15 cellular contexts compared by ENCODE assay signal in the genomic region with DNA sequence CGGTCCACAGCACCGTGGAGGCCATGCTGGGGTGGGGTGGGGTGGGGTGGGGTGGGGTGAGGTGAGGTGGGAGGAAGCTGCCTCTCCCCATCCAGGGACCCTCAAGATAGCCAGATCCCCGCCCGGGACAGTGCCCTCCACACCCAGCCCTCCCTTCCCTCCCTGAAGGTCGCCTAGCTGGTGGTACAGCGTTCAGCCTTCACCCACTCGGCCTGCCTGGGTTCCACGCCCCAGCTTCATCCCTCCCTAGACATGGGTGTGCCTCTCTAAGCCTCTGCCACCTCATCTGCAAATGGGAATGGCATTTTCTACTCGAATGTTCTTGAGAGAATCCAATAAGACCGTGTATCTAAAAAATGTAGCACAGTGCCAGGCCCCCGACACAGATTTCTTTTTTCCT. TPM values are rescaled to one million over a fixed set of nuclear protein-coding genes. Genes with fewer than 3 reads are reported as not detected.
DNase-seq lines count a peak whose midpoint lies in the region; ATAC-seq and TF ChIP-seq lines count a peak whose summit lies in the region.
"Had no signal": no experiment of that assay in that cellular context is flagged by ENCODE, and none has a peak within 500 bp of the region (broad histone marks: within the 10 kb centered on the region; RNA-seq: fewer than 3 reads in every experiment).

No MANE protein-coding gene starts in this region.

- H3K23me2 ChIP-seq in H9 (ENCODE audit: insufficient read length, low read depth, low read length, poor library complexity, severe bottlenecking) = peaks cover 3% of the 10 kb centered on the region

- no peak overlapping the region for H2BK5ac ChIP-seq in H9 (ENCODE audit: insufficient read length, low read length)

- no peak overlapping the region for H2BK20ac ChIP-seq in H9 (ENCODE audit: low read depth, low read length, poor library complexity, severe bottlenecking)

- H2AFZ ChIP-seq in H9 (ENCODE audit: low read length) = no peak overlapping the region

- no peaks in the 10 kb centered on the region for H3K9me3 ChIP-seq in AG04450 (ENCODE audit: control insufficient read depth, insufficient read depth, low read length)
- no peaks in the 10 kb centered on the region for H3K9me3 ChIP-seq in H9 (ENCODE audit: control insufficient read depth, low read depth, low read length)
- no peaks in the 10 kb centered on the region for H3K9me3 ChIP-seq in endodermal cell (ENCODE audit: control insufficient read depth, low read length)
- H3K9me3 ChIP-seq: A549 had no signal

- peaks cover 36% of the 10 kb centered on the region for H3K27me3 ChIP-seq in AG04450 (ENCODE audit: control insufficient read depth, insufficient read depth, low read length)
- H3K27me3 ChIP-seq in H9 (ENCODE audit: insufficient read depth, low read length) = peaks cover 16% of the 10 kb centered on the region
- H3K27me3 ChIP-seq in endodermal cell (ENCODE audit: control insufficient read depth, insufficient read depth, low read length, poor library complexity, severe bottlenecking) = peaks cover 51% of the 10 kb centered on the region

- no peaks in the 10 kb centered on the region for H3K79me2 ChIP-seq in H9 (ENCODE audit: insufficient read depth, low read length)

- peak; percentile 49 for ATAC-seq in left colon
- ATAC-seq in HG03175 (IDR thresholded peaks at IDR 0.05; ENCODE audit: unreplicated experiment) = no peak
- ATAC-seq in GM19395 (IDR thresholded peaks at IDR 0.05; ENCODE audit: unreplicated experiment) = no peak

- POLR2A ChIA-PET in AG04450 (lab: Yijun Ruan, JAX) = no interaction called here

- H3K27ac Mint-ChIP-seq in H9 (no peak overlapping the region; a peak in 1 of 7 replicates), endodermal cell (no peak overlapping the region)

- H3K4me3 ChIP-seq in AG04450 (ENCODE audit: low read depth, low read length) (no peak overlapping the region), endodermal cell (ENCODE audit: low read length) (no peak overlapping the region)
- H3K4me3 ChIP-seq: A549 had no signal

- no peak overlapping the region for H3K4ac ChIP-seq in H9 (ENCODE audit: low read depth, low read length)

- H2BK120ac ChIP-seq in H9 (ENCODE audit: low read depth, low read length, poor library complexity, severe bottlenecking) = no peak overlapping the region

- CTCF ChIA-PET in AG04450 (lab: Charles Lee) = no interaction called here

- no peak overlapping the region for H3K18ac ChIP-seq in H9 (ENCODE audit: insufficient read length, low read depth, low read length)

- no peak overlapping the region for H4K5ac ChIP-seq in H9 (ENCODE audit: insufficient read length, low read depth, low read length)

- H3K27me3 Mint-ChIP-seq in H9 (ENCODE audit: low read depth) (peaks cover 42% of the 10 kb centered on the region), endodermal cell (ENCODE audit: insufficient read depth) (peaks cover 32% of the 10 kb centered on the region)

- H3K4me3 Mint-ChIP-seq in H9 (peak overlapping the region in 1 of 2 experiments; percentile 9; a peak in 1 of 5 replicates), endodermal cell (peak overlapping the region; percentile 34)

- no CpG with 5 or more reads among the region's 11 CpGs for WGBS in H9 (ENCODE audit: extremely low coverage, insufficient read length, low lambda C conversion rate)
- WGBS in endodermal cell (ENCODE audit: insufficient coverage in 1 of 2, insufficient read length in 1 of 2), 2 experiments = 66 to 74% methylated on average over 5 to 9 of the region's 11 CpGs

- no peak overlapping the region for H2AK5ac ChIP-seq in H9 (ENCODE audit: insufficient read length, low read length)

- peaks cover 2% of the 10 kb centered on the region for H4K20me1 ChIP-seq in H9 (ENCODE audit: control insufficient read depth, insufficient read depth, insufficient read length)

- H3K36me3 Mint-ChIP-seq in H9 (ENCODE audit: insufficient read depth in 1 of 3, low read depth in 3 of 3) (peaks cover 2 to 6% (median 4%) of the 10 kb centered on the region in 3 experiments; a peak in 5 of 7 replicates), endodermal cell (ENCODE audit: low read depth) (no peaks in the 10 kb centered on the region)

- no peak overlapping the region for H2BK12ac ChIP-seq in H9 (ENCODE audit: insufficient read length, low read depth, low read length)

- no peak overlapping the region for H4K91ac ChIP-seq in H9 (ENCODE audit: insufficient read length, low read depth, low read length)

- H3K36me3 ChIP-seq in endodermal cell (ENCODE audit: control insufficient read depth, insufficient read depth, low read length) = no peaks in the 10 kb centered on the region

- DNase-seq in AG04450 (ENCODE audit: low read depth, low spot score) (no peak), H9 (no peak), endodermal cell (no peak), left colon (no peak), T-helper 1 cell (no peak), NCI-H187 treated with DMSO at 0.1 percent for 48 hours (lab: John Stamatoyannopoulos, UW) (no peak)
- DNase-seq: NCI-H1092, NCI-H2081 treated with DMSO at 0.1 percent for 48 hours, NCI-H510A, NCI-H774 had no signal

- no peak overlapping the region for H4K8ac ChIP-seq in H9 (replicated peaks; ENCODE audit: insufficient read length, low read depth, low read length)

- no peak overlapping the region for H3K23ac ChIP-seq in H9 (ENCODE audit: insufficient read length, low read depth, low read length)

- H3K79me1 ChIP-seq in H9 (ENCODE audit: insufficient read depth, low read depth, low read length, poor library complexity, severe bottlenecking) = no peaks in the 10 kb centered on the region

- H3K4me1 Mint-ChIP-seq in H9 (no peaks in the 10 kb centered on the region), endodermal cell (no peaks in the 10 kb centered on the region)

- no peak overlapping the region for H2BK15ac ChIP-seq in H9 (ENCODE audit: low read depth, low read length)

- H3K56ac ChIP-seq in H9 (ENCODE audit: insufficient read length, low read depth, low read length) = no peak overlapping the region

- H3K9ac ChIP-seq in H9 (ENCODE audit: extremely low read depth, insufficient read length, low read length) (no peak overlapping the region), endodermal cell (ENCODE audit: extremely low read depth, low read length, poor library complexity, severe bottlenecking) (no peak overlapping the region)

- H3K4me2 ChIP-seq in H9 (ENCODE audit: insufficient read depth, insufficient read length, low read length) = peak overlapping the region; percentile 38
- H3K4me2 ChIP-seq: A549 had no signal

- TF ChIP-seq CTCF in AG04450 (IDR thresholded peaks at IDR 0.05; ENCODE audit: low read depth, low read length) (no peak), H9 (conservative IDR thresholded peaks at IDR 0.05) (no peak), endodermal cell (conservative IDR thresholded peaks at IDR 0.05) (no peak)

- H3K4me1 ChIP-seq in H9 (ENCODE audit: insufficient read depth, low read length) (no peaks in the 10 kb centered on the region), endodermal cell (ENCODE audit: control insufficient read depth, insufficient read depth, low read length) (no peaks in the 10 kb centered on the region)
- H3K4me1 ChIP-seq: A549 had no signal

- intact Hi-C loops in left colon (cut with DNase I, micrococcal nuclease) = no loop called here

- H3K14ac ChIP-seq in H9 (ENCODE audit: insufficient read depth, low read length) = no peak overlapping the region

- H3T11ph ChIP-seq in H9 (ENCODE audit: low read length) = no peak overlapping the region

- H3K9me3 Mint-ChIP-seq in H9 = no peaks in the 10 kb centered on the region; a peak in 1 of 5 replicates
- no peaks in the 10 kb centered on the region for H3K9me3 Mint-ChIP-seq in endodermal cell

- H3K27ac ChIP-seq in AG04450 (ENCODE audit: low read depth, low read length) (peak overlapping the region; percentile 21), H9 (ENCODE audit: insufficient read length, low read depth, low read length) (no peak overlapping the region), endodermal cell (ENCODE audit: low read depth, low read length) (no peak overlapping the region)
- H3K27ac ChIP-seq: A549, C4-2B had no signal

RNA-seq across cellular contexts. Expression of a gene that starts 17.8 kb away (rescaled TPM):
- 20.7 and 26.5 TPM in 2 replicates for polyA plus RNA-seq in AG04450 (2011; rRNA removed)
- 31.0 and 40.1 TPM in 2 replicates for polyA minus RNA-seq in AG04450 (2011; rRNA and poly(A)+ RNA removed)
- total RNA-seq in H9 (2021) (34.1 and 36.8 TPM in 2 replicates), endodermal cell (10 to 100 TPM; 35.4 to 37.0 TPM), left colon (10 to 100 TPM; 33.2 to 41.1 TPM)
- 48.8 TPM for polyA plus RNA-seq in endodermal cell (2013, experiment 1 of 2)
- 43.1 TPM for polyA plus RNA-seq in endodermal cell (2013, experiment 2 of 2)

RNA-seq across cellular contexts. Expression of a gene that starts 40.2 kb away (rescaled TPM):
- not detected in 2 replicates for polyA plus RNA-seq in AG04450 (2011; rRNA removed)
- not detected in 2 replicates for polyA minus RNA-seq in AG04450 (2011; rRNA and poly(A)+ RNA removed)
- total RNA-seq in H9 (2021) (not detected in 2 replicates), endodermal cell (under 1 TPM; 0.22 to 0.31 TPM), left colon (1 to 10 TPM in 1 of 2 donors, under 1 TPM in 1; 0.56 to 3.1 TPM)
- polyA plus RNA-seq in endodermal cell (2013, experiment 1 of 2) = not detected
- not detected for polyA plus RNA-seq in endodermal cell (2013, experiment 2 of 2)
- total RNA-seq: MCF 10A had no signal
- polyA plus RNA-seq: A549 had no signal

RNA-seq across cellular contexts. Expression of a gene that starts 49.8 kb away (rescaled TPM):
- polyA plus RNA-seq in AG04450 (2011; rRNA removed) = 33.3 and 42.8 TPM in 2 replicates
- polyA minus RNA-seq in AG04450 (2011; rRNA and poly(A)+ RNA removed) = 14.5 and 16.8 TPM in 2 replicates
- 70.5 and 72.8 TPM in 2 replicates for total RNA-seq in H9 (2021)
- 10 to 100 TPM; 71.7 to 74.6 TPM for total RNA-seq in endodermal cell
- polyA plus RNA-seq in endodermal cell (2013, experiment 1 of 2) = 83.6 TPM
- polyA plus RNA-seq in endodermal cell (2013, experiment 2 of 2) = 77.0 TPM
- total RNA-seq in left colon = 100 to 1,000 TPM; 221 to 250 TPM

RNA-seq across cellular contexts. Expression of a gene that starts 50.1 kb away (rescaled TPM):
- polyA plus RNA-seq in AG04450 (2011; rRNA removed) = 26.3 and 36.7 TPM in 2 replicates
- 16.7 and 22.2 TPM in 2 replicates for polyA minus RNA-seq in AG04450 (2011; rRNA and poly(A)+ RNA removed)
- total RNA-seq in H9 (2021) = 31.2 and 31.9 TPM in 2 replicates
- 10 to 100 TPM; 38.2 to 48.3 TPM for total RNA-seq in endodermal cell
- polyA plus RNA-seq in endodermal cell (2013, experiment 1 of 2) = 21.8 TPM
- polyA plus RNA-seq in endodermal cell (2013, experiment 2 of 2) = 24.6 TPM
- 100 to 1,000 TPM; 507 to 576 TPM for total RNA-seq in left colon
